ENCODE assay signal across 8 cellular contexts in the genomic region with DNA sequence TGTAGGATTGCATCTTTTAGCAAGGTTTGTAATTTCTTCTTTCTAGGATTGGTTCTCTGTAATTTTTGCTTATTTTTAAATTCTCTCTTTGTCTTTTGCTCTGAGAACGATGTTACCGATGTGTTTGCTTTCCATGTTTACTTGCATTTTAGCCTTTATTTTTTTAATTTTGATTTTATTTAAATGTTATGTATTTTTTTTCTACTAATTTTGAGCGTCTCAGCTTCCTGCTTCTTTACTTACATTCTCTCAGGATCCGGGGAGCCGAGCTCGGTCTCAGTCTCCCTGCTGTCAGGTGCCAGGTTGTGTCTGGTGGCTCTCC. TPM values are rescaled to one million over a fixed set of nuclear protein-coding genes. Genes with fewer than 3 reads are reported as not detected.
A peak's percentile ranks its signal among the peaks of the same experiment; 100 is the strongest.
DNase-seq lines count a peak whose midpoint lies in the region; ATAC-seq and TF ChIP-seq lines count a peak whose summit lies in the region.

No MANE protein-coding gene starts in this region.

- H3K79me2 ChIP-seq in OCI-LY1 (ENCODE audit: insufficient read depth, low read length): no peaks in the 10 kb centered on the region

- H3K4me1 ChIP-seq in ES-I3 (ENCODE audit: insufficient read depth, low read length): peaks cover 19% of the 10 kb centered on the region
- peaks cover 24% of the 10 kb centered on the region for H3K4me1 ChIP-seq in OCI-LY1 (ENCODE audit: insufficient read depth, low read length, severe bottlenecking)
- H3K4me1 ChIP-seq in esophagus (ENCODE audit: control insufficient read depth in 2 of 2, insufficient read depth in 2 of 2, low read length in 1 of 2): peaks cover 3 to 6% of the 10 kb centered on the region in 2 donors

- peaks cover 73% of the 10 kb centered on the region for H3K27me3 Mint-ChIP-seq in progenitor cell of endocrine pancreas

- H3K27ac ChIP-seq in OCI-LY1 (ENCODE audit: low read depth, low read length, poor library complexity, severe bottlenecking) (peak overlapping the region; percentile 78), esophagus (ENCODE audit: low read depth in 2 of 2, low read length in 1 of 2) (peak overlapping the region; percentile 61 to 84)

- H3K27me3 ChIP-seq in OCI-LY1 (ENCODE audit: insufficient read depth, low read length) (no peaks in the 10 kb centered on the region), esophagus (ENCODE audit: control insufficient read depth in 1 of 2, insufficient read depth in 2 of 2, low read length in 2 of 2) (peaks cover 0 to 4% of the 10 kb centered on the region in 2 donors)

- peak overlapping the region; percentile 89 for H3K4me3 Mint-ChIP-seq in progenitor cell of endocrine pancreas (ENCODE audit: low read depth)

- H3K4me2 ChIP-seq in OCI-LY1 (ENCODE audit: low read length): peak overlapping the region; percentile 78

- no peaks in the 10 kb centered on the region for H3K9me2 ChIP-seq in OCI-LY1 (ENCODE audit: low read depth, low read length)

- H3K9me3 Mint-ChIP-seq in progenitor cell of endocrine pancreas (ENCODE audit: low read depth): no peaks in the 10 kb centered on the region

- H4K20me1 ChIP-seq in OCI-LY1 (ENCODE audit: insufficient read depth, low read length): no peaks in the 10 kb centered on the region

- 19 to 25% methylated on average over 6 of the region's 6 CpGs for WGBS in esophagus, 2 donors

- peak overlapping the region; percentile 90 for H3K27ac Mint-ChIP-seq in progenitor cell of endocrine pancreas

- no peak overlapping the region for H2AFZ ChIP-seq in OCI-LY1 (ENCODE audit: low read length)

- DNase-seq in progenitor cell of endocrine pancreas (ENCODE audit: low spot score, unreplicated experiment): no peak
- DNase-seq in NCI-H1092 treated with DMSO at 0.1 percent for 48 hours (lab: John Stamatoyannopoulos, UW): no peak
- no peak for DNase-seq in NCI-H2081 treated with DMSO at 0.1 percent for 48 hours (lab: John Stamatoyannopoulos, UW)
- DNase-seq in NCI-H2196 treated with DMSO at 0.1 percent for 48 hours (lab: John Stamatoyannopoulos, UW; ENCODE audit: unreplicated experiment): no peak

- no peaks in the 10 kb centered on the region for H3K36me3 Mint-ChIP-seq in progenitor cell of endocrine pancreas (ENCODE audit: insufficient read depth)

- ATAC-seq in HG03039 (IDR thresholded peaks at IDR 0.05; ENCODE audit: unreplicated experiment): no peak

- H3K9me3 ChIP-seq in ES-I3 (ENCODE audit: control insufficient read depth, insufficient read depth, low read length) (no peaks in the 10 kb centered on the region), OCI-LY1 (ENCODE audit: low read length) (no peaks in the 10 kb centered on the region), esophagus (ENCODE audit: control insufficient read depth in 2 of 2, insufficient read depth in 1 of 2, low read depth in 1 of 2, low read length in 1 of 2) (peaks cover 0 to 3% of the 10 kb centered on the region in 2 donors)

- peaks cover 17% of the 10 kb centered on the region for H3K4me1 Mint-ChIP-seq in progenitor cell of endocrine pancreas (ENCODE audit: low read depth)

- TF ChIP-seq CTCF in OCI-LY1 (IDR thresholded peaks at IDR 0.05; ENCODE audit: low read length) (no peak), progenitor cell of endocrine pancreas (IDR thresholded peaks at IDR 0.05; ENCODE audit: unreplicated experiment) (no peak)

- H3K36me3 ChIP-seq in ES-I3 (ENCODE audit: insufficient read depth, low read length) (0 out of 2 replicates have a peak, but pooled peaks cover 2% of the 10 kb centered on the region), OCI-LY1 (ENCODE audit: insufficient read depth, low read length) (no peaks in the 10 kb centered on the region), esophagus (ENCODE audit: control insufficient read depth in 2 of 2, insufficient read depth in 2 of 2, low read length in 1 of 2) (no peaks in the 10 kb centered on the region)

- peak overlapping the region; percentile 70 for H3K4me3 ChIP-seq in OCI-LY1 (ENCODE audit: low read depth, low read length, poor library complexity, severe bottlenecking)
- peak overlapping the region; percentile 14 to 54 for H3K4me3 ChIP-seq in esophagus (ENCODE audit: low read depth in 1 of 2, low read length in 2 of 2)

- peak overlapping the region; percentile 59 for H3K9ac ChIP-seq in ES-I3 (ENCODE audit: low read depth, low read length)
- H3K9ac ChIP-seq in OCI-LY1 (ENCODE audit: low read length): peak overlapping the region; percentile 59

- H3F3A ChIP-seq in OCI-LY1 (ENCODE audit: insufficient read depth, low read length): no peaks in the 10 kb centered on the region

RNA-seq across cellular contexts. Expression of a gene that starts 20.9 kb away (rescaled TPM):
- 1 to 10 TPM; 2.3 to 2.4 TPM for polyA plus RNA-seq in esophagus
- 0.87 and 0.93 TPM in 2 replicates for total RNA-seq in progenitor cell of endocrine pancreas
